Comparison of ENCODE assay signal across 9 cellular contexts in genomic region chr9:91164724-91165520, GRCh38.
DNase-seq lines count a peak whose midpoint lies in the region; ATAC-seq and TF ChIP-seq lines count a peak whose summit lies in the region.
"Had no signal": no experiment of that assay in that cellular context is flagged by ENCODE, and none has a peak within 500 bp of the region (broad histone marks: within the 10 kb centered on the region; RNA-seq: fewer than 3 reads in every experiment).

No MANE protein-coding gene starts in this region.

- peaks cover 43% of the 10 kb centered on the region for H3K4me1 ChIP-seq in CD4-positive, alpha-beta memory T cell (ENCODE audit: insufficient read depth, low read length)
- H3K4me1 ChIP-seq in naive thymus-derived CD4-positive, alpha-beta T cell (ENCODE audit: control insufficient read depth in 2 of 2, insufficient read depth in 2 of 2, low read length in 2 of 2) = peaks cover 15 to 38% of the 10 kb centered on the region in 2 donors
- peaks cover 0 to 4% of the 10 kb centered on the region in 2 donors for H3K4me1 ChIP-seq in thoracic aorta (ENCODE audit: control insufficient read depth in 1 of 2, low read depth in 2 of 2)

- peaks cover 0 to 1% (median 0%) of the 10 kb centered on the region in 8 donors for H3K9me3 Mint-ChIP-seq in CD4-positive, alpha-beta memory T cell
- peaks cover 0 to 4% (median 0%) of the 10 kb centered on the region in 11 donors for H3K9me3 Mint-ChIP-seq in naive thymus-derived CD4-positive, alpha-beta T cell

- H3K27ac Mint-ChIP-seq in CD4-positive, alpha-beta memory T cell = peak overlapping the region in 3 of 7 donors; percentile 72 to 83 (median 77)
- peak overlapping the region in 2 of 9 donors; percentile 72 to 97 for H3K27ac Mint-ChIP-seq in naive thymus-derived CD4-positive, alpha-beta T cell

- H3K9me3 ChIP-seq in CD4-positive, alpha-beta memory T cell (ENCODE audit: control insufficient read depth in 1 of 2, low read length in 2 of 2) = no peaks in the 10 kb centered on the region
- peaks cover under 1% of the 10 kb centered on the region for H3K9me3 ChIP-seq in KOPT-K1 (ENCODE audit: insufficient read depth, low read length, poor library complexity, severe bottlenecking)
- no peaks in the 10 kb centered on the region for H3K9me3 ChIP-seq in naive thymus-derived CD4-positive, alpha-beta T cell (ENCODE audit: control insufficient read depth in 2 of 3, low read length in 3 of 3)
- H3K9me3 ChIP-seq in thoracic aorta = no peaks in the 10 kb centered on the region
- H3K9me3 ChIP-seq: neutrophil had no signal

- peak; percentile 27 to 77 (median 34) for DNase-seq in CD4-positive, alpha-beta memory T cell
- peak; percentile 44 to 53 for DNase-seq in activated CD4-positive, alpha-beta T cell treated with anti-CD3 and anti-CD28 coated beads, Interleukin-2, amount 50 U/mL, for 4 hours
- DNase-seq in effector CD4-positive, alpha-beta T cell = peak; percentile 23
- DNase-seq in naive thymus-derived CD4-positive, alpha-beta T cell = peak in 1 of 9 donors; percentile 78
- DNase-seq in thoracic aorta (ENCODE audit: low spot score) (peak; percentile 23), NCI-H2081 (lab: John Stamatoyannopoulos, UW) (no peak)

- intact Hi-C loops in CD4-positive, alpha-beta memory T cell (cut with micrococcal nuclease) = no loop called here
- intact Hi-C loops in naive thymus-derived CD4-positive, alpha-beta T cell (cut with micrococcal nuclease) = loop anchor here in 1 of 2 donors (1.0 to 5.0 kb wide), 7 partner anchors 9 to 259 kb away; partner anchors contain the start of gene AUH

- no peaks in the 10 kb centered on the region for H3K36me3 ChIP-seq in CD4-positive, alpha-beta memory T cell (ENCODE audit: insufficient read depth, low read length)
- H3K36me3 ChIP-seq in KOPT-K1 (ENCODE audit: insufficient read depth, low read length) (no peaks in the 10 kb centered on the region), thoracic aorta (no peaks in the 10 kb centered on the region)
- H3K36me3 ChIP-seq in naive thymus-derived CD4-positive, alpha-beta T cell (ENCODE audit: control insufficient read depth in 2 of 3, insufficient read depth in 3 of 3, low read length in 3 of 3) = no peaks in the 10 kb centered on the region
- H3K36me3 ChIP-seq: neutrophil had no signal

- H3K4me3 Mint-ChIP-seq in CD4-positive, alpha-beta memory T cell = peak overlapping the region in 7 of 8 donors; percentile 15 to 69 (median 63)
- H3K4me3 Mint-ChIP-seq in naive thymus-derived CD4-positive, alpha-beta T cell = peak overlapping the region in 2 of 10 donors; percentile 6 to 89

- H3K27ac ChIP-seq in CD4-positive, alpha-beta memory T cell (ENCODE audit: low read depth, low read length) = no peak overlapping the region
- H3K27ac ChIP-seq in KOPT-K1 (ENCODE audit: low read depth, low read length, poor library complexity, severe bottlenecking) (peak overlapping the region; percentile 71), thoracic aorta (no peak overlapping the region)
- H3K27ac ChIP-seq in naive thymus-derived CD4-positive, alpha-beta T cell (ENCODE audit: low read depth, low read length) = no peak overlapping the region
- H3K27ac ChIP-seq: neutrophil had no signal

- no peak overlapping the region for H3K4me3 ChIP-seq in CD4-positive, alpha-beta memory T cell (ENCODE audit: low read length in 2 of 2)
- H3K4me3 ChIP-seq in naive thymus-derived CD4-positive, alpha-beta T cell (ENCODE audit: low read length) = no peak overlapping the region
- no peak overlapping the region for H3K4me3 ChIP-seq in thoracic aorta

- H3K4me1 Mint-ChIP-seq in CD4-positive, alpha-beta memory T cell = peaks cover 32 to 47% (median 40%) of the 10 kb centered on the region in 4 donors
- H3K4me1 Mint-ChIP-seq in naive thymus-derived CD4-positive, alpha-beta T cell = peaks cover 13 to 63% (median 35%) of the 10 kb centered on the region in 7 donors

- no peaks in the 10 kb centered on the region for H3K36me3 Mint-ChIP-seq in CD4-positive, alpha-beta memory T cell
- peaks cover 0 to 22% (median 0%) of the 10 kb centered on the region in 5 donors for H3K36me3 Mint-ChIP-seq in naive thymus-derived CD4-positive, alpha-beta T cell

- POLR2A ChIA-PET in CD4-positive, alpha-beta memory T cell (lab: Charles Lee; ENCODE audit: partially characterized antibody) = interaction anchor here (0.7 to 1.4 kb wide), 4 partner anchors 10 to 28 kb away, joined by 3 to 6 read pairs (median 3); no protein-coding TSS in a partner anchor
- POLR2A ChIA-PET in naive thymus-derived CD4-positive, alpha-beta T cell (lab: Charles Lee) = no interaction called here

- no peaks in the 10 kb centered on the region for H3K27me3 Mint-ChIP-seq in CD4-positive, alpha-beta memory T cell
- H3K27me3 Mint-ChIP-seq in naive thymus-derived CD4-positive, alpha-beta T cell = no peaks in the 10 kb centered on the region

- ATAC-seq in naive thymus-derived CD4-positive, alpha-beta T cell = peak; percentile 90
- no peak for ATAC-seq in thoracic aorta (ENCODE audit: insufficient number of reproducible peaks, low FRiP score, low read depth)
- ATAC-seq in GM19324 (IDR thresholded peaks at IDR 0.05; ENCODE audit: low FRiP score, unreplicated experiment) = no peak

- CTCF ChIA-PET in CD4-positive, alpha-beta memory T cell (lab: Charles Lee; ENCODE audit: partially characterized antibody) = interaction anchor here (2.2 kb wide), 1 partner anchor 13 kb away, joined by 6 read pairs; no protein-coding TSS in a partner anchor
- CTCF ChIA-PET in naive thymus-derived CD4-positive, alpha-beta T cell (lab: Charles Lee) = no interaction called here

- no peak for TF ChIP-seq CTCF in thoracic aorta (IDR thresholded peaks at IDR 0.05)

- H3K27me3 ChIP-seq in CD4-positive, alpha-beta memory T cell (ENCODE audit: insufficient read depth, low read length) = no peaks in the 10 kb centered on the region
- no peaks in the 10 kb centered on the region for H3K27me3 ChIP-seq in naive thymus-derived CD4-positive, alpha-beta T cell (ENCODE audit: control insufficient read depth in 2 of 2, insufficient read depth in 2 of 2, low read length in 2 of 2)
- no peaks in the 10 kb centered on the region for H3K27me3 ChIP-seq in thoracic aorta (replicated peaks; ENCODE audit: insufficient read depth)

Comparison
In these comparisons a context has a peak if more than half of its experiments do, and no peak if none do; other contexts are left out.
1. DNase-seq: peak in CD4-positive, alpha-beta memory T cell (5 of 5), activated CD4-positive, alpha-beta T cell treated with anti-CD3 and anti-CD28 coated beads, Interleukin-2, amount 50 U/mL, for 4 hours (2 of 2), effector CD4-positive, alpha-beta T cell (single experiment) and thoracic aorta (single experiment); none in NCI-H2081 (0 of 2).